In the genomic region with DNA sequence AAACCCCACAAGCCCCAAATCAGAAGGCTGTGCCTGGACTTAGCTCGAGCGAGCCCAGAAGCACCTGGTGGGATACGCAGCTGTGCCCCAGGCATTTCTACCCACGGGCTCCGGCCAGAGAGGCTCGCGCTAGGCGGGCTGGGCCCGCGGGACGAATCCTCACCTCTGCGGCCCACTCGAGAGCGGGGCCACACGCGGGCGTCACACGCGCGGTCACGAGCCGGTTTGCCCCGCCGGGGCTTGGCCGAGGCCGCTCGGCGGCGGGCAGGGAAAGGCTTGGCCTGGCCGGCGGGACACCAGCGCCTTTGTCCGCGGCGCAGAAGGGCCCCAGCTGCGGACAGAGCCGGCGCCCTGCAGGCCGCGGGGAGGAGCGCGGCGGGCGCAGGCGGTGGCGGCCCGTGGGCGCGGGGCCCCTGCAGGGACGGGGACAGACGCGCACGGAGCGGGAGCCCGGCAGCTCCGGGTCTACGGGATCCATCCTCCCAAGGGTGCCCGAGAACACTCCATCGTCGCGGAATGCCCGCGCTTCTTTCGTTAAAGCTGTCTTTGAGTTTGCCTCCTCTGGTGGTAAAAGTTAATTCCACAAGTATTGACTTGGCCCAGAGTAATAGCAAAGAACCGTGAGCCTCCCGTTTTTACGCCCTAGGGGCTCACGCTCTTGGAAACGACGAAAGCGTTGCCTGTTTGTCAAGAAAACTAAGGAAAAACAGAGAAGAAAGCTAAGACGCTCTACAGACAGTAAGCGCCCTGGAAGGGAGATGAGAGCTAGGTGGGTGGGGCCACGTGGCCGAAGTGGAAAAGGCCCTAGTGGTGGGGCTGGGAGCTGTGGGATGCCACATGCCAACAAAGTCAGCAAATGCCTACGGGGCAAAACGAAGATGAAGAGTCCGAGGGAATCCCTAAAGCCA, we compare ENCODE assay signal across 8 cellular contexts. TPM values are rescaled to one million over a fixed set of nuclear protein-coding genes. Genes with fewer than 3 reads are reported as not detected.
DNase-seq lines count a peak whose midpoint lies in the region; ATAC-seq and TF ChIP-seq lines count a peak whose summit lies in the region.

No MANE protein-coding gene starts in this region.

- H3K27me3 Mint-ChIP-seq in activated CD4-positive, alpha-beta memory T cell treated with anti-CD3 and anti-CD28 coated beads, Interleukin-2, amount 10 ng/mL, durations not matched to agents 7 days and 5 days: peaks cover 49% of the 10 kb centered on the region
- peaks cover 62% of the 10 kb centered on the region for H3K27me3 Mint-ChIP-seq in stimulated activated memory B cell treated with anti-CD40 and anti-IgM and Interleukin-4, amounts not matched to agents 10 μg/mL and 1 μg/mL and 100 μg/mL, for 72 hours

- peak overlapping the region; percentile 31 for H3K4me3 ChIP-seq in epithelial cell of esophagus (ENCODE audit: low read length)

- intact Hi-C loops in Right ventricle myocardium inferior (cut with DNase I): no loop called here
- intact Hi-C loops in cardiac septum (cut with DNase I): loop anchor here (2.0 kb wide), 1 partner anchor 25 kb away; no protein-coding TSS in a partner anchor

- POLR2A ChIA-PET in activated CD4-positive, alpha-beta memory T cell treated with anti-CD3 and anti-CD28 coated beads, Interleukin-2, amount 10 ng/mL, durations not matched to agents 7 days and 5 days (lab: Charles Lee): interaction anchor here (0.6 to 0.9 kb wide), 2 partner anchors 8 to 41 kb away, joined by 3 read pairs; partner anchors contain the start of gene RPAP1

- ATAC-seq in Right ventricle myocardium inferior (peak; percentile 86), GM18907 (IDR thresholded peaks at IDR 0.05; ENCODE audit: unreplicated experiment) (no peak), GM18505 (IDR thresholded peaks at IDR 0.05; ENCODE audit: unreplicated experiment) (no peak)
- peak; percentile 70 for ATAC-seq in stimulated activated memory B cell treated with anti-CD40 and anti-IgM and Interleukin-4, amounts not matched to agents 10 μg/mL and 1 μg/mL and 100 μg/mL, for 72 hours

- H3K36me3 Mint-ChIP-seq in activated CD4-positive, alpha-beta memory T cell treated with anti-CD3 and anti-CD28 coated beads, Interleukin-2, amount 10 ng/mL, durations not matched to agents 7 days and 5 days (ENCODE audit: low read depth): no peaks in the 10 kb centered on the region
- no peaks in the 10 kb centered on the region for H3K36me3 Mint-ChIP-seq in stimulated activated memory B cell treated with anti-CD40 and anti-IgM and Interleukin-4, amounts not matched to agents 10 μg/mL and 1 μg/mL and 100 μg/mL, for 72 hours

- DNase-seq in Right ventricle myocardium inferior (ENCODE audit: missing footprints): no peak
- no peak for DNase-seq in cardiac septum (ENCODE audit: low spot score)
- DNase-seq in activated CD4-positive, alpha-beta memory T cell treated with anti-CD3 and anti-CD28 coated beads, Interleukin-2, amount 10 ng/mL, durations not matched to agents 7 days and 5 days: peak; percentile 34
- DNase-seq in epithelial cell of esophagus (ENCODE audit: low read depth): peak; percentile 48
- peak; percentile 78 for DNase-seq in midbrain (lab: John Stamatoyannopoulos, UW)

- no peaks in the 10 kb centered on the region for H3K9me3 Mint-ChIP-seq in activated CD4-positive, alpha-beta memory T cell treated with anti-CD3 and anti-CD28 coated beads, Interleukin-2, amount 10 ng/mL, durations not matched to agents 7 days and 5 days
- H3K9me3 Mint-ChIP-seq in stimulated activated memory B cell treated with anti-CD40 and anti-IgM and Interleukin-4, amounts not matched to agents 10 μg/mL and 1 μg/mL and 100 μg/mL, for 72 hours: no peaks in the 10 kb centered on the region

- no peak overlapping the region for H3K27ac Mint-ChIP-seq in activated CD4-positive, alpha-beta memory T cell treated with anti-CD3 and anti-CD28 coated beads, Interleukin-2, amount 10 ng/mL, durations not matched to agents 7 days and 5 days
- H3K27ac Mint-ChIP-seq in stimulated activated memory B cell treated with anti-CD40 and anti-IgM and Interleukin-4, amounts not matched to agents 10 μg/mL and 1 μg/mL and 100 μg/mL, for 72 hours: peak overlapping the region; percentile 42

- TF ChIP-seq CTCF in epithelial cell of esophagus (IDR thresholded peaks at IDR 0.05; ENCODE audit: insufficient read depth, low read depth, low read length, missing control alignments): peak; percentile 47

- peaks cover 8% of the 10 kb centered on the region for H3K4me1 Mint-ChIP-seq in activated CD4-positive, alpha-beta memory T cell treated with anti-CD3 and anti-CD28 coated beads, Interleukin-2, amount 10 ng/mL, durations not matched to agents 7 days and 5 days
- H3K4me1 Mint-ChIP-seq in stimulated activated memory B cell treated with anti-CD40 and anti-IgM and Interleukin-4, amounts not matched to agents 10 μg/mL and 1 μg/mL and 100 μg/mL, for 72 hours: peaks cover 6% of the 10 kb centered on the region

- CTCF ChIA-PET in activated CD4-positive, alpha-beta memory T cell treated with anti-CD3 and anti-CD28 coated beads, Interleukin-2, amount 10 ng/mL, durations not matched to agents 7 days and 5 days (lab: Charles Lee): interaction anchor here (1.0 to 1.8 kb wide), 6 partner anchors 9 to 120 kb away, joined by 3 to 14 read pairs (median 4); no protein-coding TSS in a partner anchor

- peak overlapping the region; percentile 48 for H3K4me3 Mint-ChIP-seq in activated CD4-positive, alpha-beta memory T cell treated with anti-CD3 and anti-CD28 coated beads, Interleukin-2, amount 10 ng/mL, durations not matched to agents 7 days and 5 days
- peak overlapping the region; percentile 80 for H3K4me3 Mint-ChIP-seq in stimulated activated memory B cell treated with anti-CD40 and anti-IgM and Interleukin-4, amounts not matched to agents 10 μg/mL and 1 μg/mL and 100 μg/mL, for 72 hours

- no peak for TF ChIP-seq POLR2A in GM18505 (IDR thresholded peaks at IDR 0.05; ENCODE audit: borderline replicate concordance, extremely low read depth, insufficient read depth, insufficient read length)

RNA-seq across cellular contexts. Expression of gene TYRO3, which starts 26.4 kb away (rescaled TPM):
- total RNA-seq in Right ventricle myocardium inferior (5.6 TPM), cardiac septum (3.6 TPM)
- 1 to 10 TPM in 1 of 2 experiments, under 1 TPM in 1; 0.98 to 1.9 TPM for total RNA-seq in activated CD4-positive, alpha-beta memory T cell treated with anti-CD3 and anti-CD28 coated beads, Interleukin-2, amount 10 ng/mL, durations not matched to agents 7 days and 5 days

RNA-seq across cellular contexts. Expression of gene RPAP1, which starts 41.3 kb away (rescaled TPM):
- total RNA-seq in Right ventricle myocardium inferior (26.7 TPM), cardiac septum (18.5 TPM)
- 10 to 100 TPM; 33.9 to 35.1 TPM for total RNA-seq in activated CD4-positive, alpha-beta memory T cell treated with anti-CD3 and anti-CD28 coated beads, Interleukin-2, amount 10 ng/mL, durations not matched to agents 7 days and 5 days

Comparison
In these comparisons a context has a peak if more than half of its experiments do, and no peak if none do; other contexts are left out.
1. ATAC-seq: peak in Right ventricle myocardium inferior (single experiment) and stimulated activated memory B cell treated with anti-CD40 and anti-IgM and Interleukin-4, amounts not matched to agents 10 μg/mL and 1 μg/mL and 100 μg/mL, for 72 hours (single experiment); none in GM18907 (single experiment) and GM18505 (single experiment).
2. DNase-seq: peak in activated CD4-positive, alpha-beta memory T cell treated with anti-CD3 and anti-CD28 coated beads, Interleukin-2, amount 10 ng/mL, durations not matched to agents 7 days and 5 days (single experiment), epithelial cell of esophagus (single experiment) and midbrain (single experiment); none in Right ventricle myocardium inferior (single experiment) and cardiac septum (single experiment).